10 cellular contexts compared by ENCODE assay signal in genomic region chr19:16355293-16356043, GRCh38. TPM values are rescaled to one million over a fixed set of nuclear protein-coding genes. Genes with fewer than 3 reads are reported as not detected.
DNase-seq lines count a peak whose midpoint lies in the region; ATAC-seq and TF ChIP-seq lines count a peak whose summit lies in the region.
"Had no signal": no experiment of that assay in that cellular context is flagged by ENCODE, and none has a peak within 500 bp of the region (broad histone marks: within the 10 kb centered on the region; RNA-seq: fewer than 3 reads in every experiment).

No MANE protein-coding gene starts in this region.

- TF ChIP-seq CTCF in coronary artery (IDR thresholded peaks at IDR 0.05) (no peak), mucosa of descending colon (IDR thresholded peaks at IDR 0.05) (no peak)

- no peaks in the 10 kb centered on the region for H3K4me1 ChIP-seq in mucosa of descending colon (ENCODE audit: low read depth)
- H3K4me1 ChIP-seq: Caco-2 had no signal

- peak; percentile 45 for ATAC-seq in mucosa of descending colon
- no peak for ATAC-seq in GM21423 (IDR thresholded peaks at IDR 0.05; ENCODE audit: unreplicated experiment)

- H3K4me3 ChIP-seq in coronary artery = peak overlapping the region; percentile 31
- no peak overlapping the region for H3K4me3 ChIP-seq in mucosa of descending colon

- no peak overlapping the region for H3K27ac ChIP-seq in coronary artery

- H3K9me3 ChIP-seq in mucosa of descending colon = no peaks in the 10 kb centered on the region
- H3K9me3 ChIP-seq: Caco-2 had no signal

- DNase-seq in CD1c-positive myeloid dendritic cell (ENCODE audit: extremely low spot score) = peak; percentile 70
- peak; percentile 57 to 65 for DNase-seq in Kasumi-1 (lab: John Stamatoyannopoulos, UW)
- DNase-seq in coronary artery (ENCODE audit: low spot score) = no peak
- peak in 1 of 3 donors; percentile 59 for DNase-seq in mucosa of descending colon
- no peak for DNase-seq in NCI-H2171 treated with DMSO at 0.1 percent for 48 hours (lab: John Stamatoyannopoulos, UW)
- DNase-seq in ACHN = no peak
- DNase-seq in epidermal melanocyte (ENCODE audit: insufficient read length, low spot score) = no peak
- DNase-seq: Caco-2, NCI-H510A had no signal

- no peaks in the 10 kb centered on the region for H3K36me3 ChIP-seq in mucosa of descending colon (ENCODE audit: low read depth)

- in situ Hi-C loops in ACHN (cut with HindIII; ENCODE audit: low pct_ligation_motif_present, low pct_unique_long_range_greater_than_20kb, low sequenced_read_pairs) = no loop called here

- intact Hi-C loops in mucosa of descending colon (cut with DNase I, micrococcal nuclease) = no loop called here

RNA-seq across cellular contexts. Expression of gene KLF2, which starts 30.8 kb away (rescaled TPM):
- 10 to 100 TPM in 2 of 3 donors, 1 to 10 TPM in 1; 8.1 to 29.5 (median 23.4) TPM for total RNA-seq in mucosa of descending colon

Comparison
In these comparisons a context has a peak if more than half of its experiments do, and no peak if none do; other contexts are left out.
1. DNase-seq: peak in CD1c-positive myeloid dendritic cell (single experiment) and Kasumi-1 (2 of 2); none in coronary artery (single experiment), NCI-H2171 treated with DMSO at 0.1 percent for 48 hours (single experiment), ACHN (single experiment) and epidermal melanocyte (single experiment).